Comparison of ENCODE assay signal across 1 cellular context in genomic region chr14:75578786-75579781, GRCh38.
TF ChIP-seq lines count a peak whose summit lies in the region.

No MANE protein-coding gene starts in this region.

TF ChIP-seq in neural cell, 6 proteins besides CTCF, POLR2A, EP300 and RAD21 (continued from another document):
- no peak for TF ChIP-seq REST (IDR thresholded peaks at IDR 0.05; ENCODE audit: borderline replicate concordance)
- TF ChIP-seq TAF1 (IDR thresholded peaks at IDR 0.05; ENCODE audit: low read depth) = no peak
TF ChIP-seq in neural cell: peak in this region for 0.
